8 cellular contexts compared by ENCODE assay signal in the genomic region with DNA sequence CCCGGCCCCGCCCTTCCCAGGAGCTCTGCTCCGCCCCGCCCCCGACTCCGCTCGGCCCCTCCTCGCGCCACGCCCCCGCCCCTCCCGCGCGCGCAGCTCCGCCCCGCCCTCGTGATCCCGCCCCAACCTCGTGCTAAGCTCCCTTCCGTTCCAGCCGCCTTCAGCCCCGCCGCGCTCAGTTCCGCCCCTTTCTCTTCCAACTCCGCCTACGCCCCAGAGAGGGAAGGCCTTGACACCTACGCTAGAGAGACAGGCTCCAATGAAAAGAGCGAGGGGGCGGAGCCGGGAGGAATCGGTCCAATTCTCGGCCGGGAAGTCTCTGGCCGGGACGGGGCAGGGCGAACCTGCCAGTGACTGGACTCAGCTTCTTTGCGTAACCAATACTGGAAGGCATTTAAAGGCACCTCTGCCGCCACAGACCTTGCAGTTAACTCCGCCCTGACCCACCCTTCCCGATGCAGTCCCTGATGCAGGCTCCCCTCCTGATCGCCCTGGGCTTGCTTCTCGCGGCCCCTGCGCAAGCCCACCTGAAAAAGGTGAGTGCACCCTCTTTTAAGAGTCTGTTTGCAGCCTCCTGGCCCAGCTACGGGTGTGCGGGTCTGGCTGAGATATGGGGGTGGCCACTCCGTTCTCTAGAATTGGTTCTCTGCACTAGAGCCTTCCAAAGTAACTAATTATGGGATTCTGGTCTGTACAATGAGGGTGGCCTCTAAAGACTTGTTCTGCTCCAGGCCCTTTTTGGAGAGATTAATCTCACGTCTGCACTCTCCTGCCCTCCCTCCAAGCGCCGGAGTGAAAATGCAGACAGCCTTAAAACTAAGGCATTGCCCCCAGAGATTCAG.
DNase-seq lines count a peak whose midpoint lies in the region; ATAC-seq lines count a peak whose summit lies in the region.

A gene (plus strand): TSS at position 424 of the 842 bp plus-strand sequence. CDS start 32 bp downstream, at position 456.

- DNase-seq in C1 segment of cervical spinal cord (lab: John Stamatoyannopoulos, UW) (peak; percentile 89 to 100 (median 98)), NCI-H748 treated with DMSO at 0.1 percent for 48 hours (lab: John Stamatoyannopoulos, UW) (peak; percentile 97), dedifferentiated amniotic fluid mesenchymal stem cell (ENCODE audit: extremely low spot score) (peak; percentile 99), left kidney (ENCODE audit: low read depth, low spot score) (peak; percentile 100)
- DNase-seq in activated CD4-positive, alpha-beta T cell treated with anti-CD3 and anti-CD28 coated beads, Interleukin-2, amount 50 U/mL, for 24 hours (ENCODE audit: low read depth in 1 of 2, low spot score in 1 of 2), result peak; percentile 95 to 98
- peak; percentile 99 for DNase-seq in stimulated activated CD4-positive, alpha-beta T cell treated with anti-CD3 and anti-CD28 coated beads, Interleukin-2, amount 100 ng/mL, for 24 hours

- ATAC-seq in GM19372 (IDR thresholded peaks at IDR 0.05; ENCODE audit: low read depth, unreplicated experiment), result peak; percentile 76
- peak; percentile 50 for ATAC-seq in HG03558 (IDR thresholded peaks at IDR 0.05; ENCODE audit: extremely low read depth, unreplicated experiment)

Comparison
In these comparisons a context has a peak if more than half of its experiments do, and no peak if none do; other contexts are left out.
1. Peak in every context shown above with its lines: DNase-seq and ATAC-seq.